Comparison of ENCODE assay signal across 8 cellular contexts in genomic region chr10:92690211-92691041, GRCh38. TPM values are rescaled to one million over a fixed set of nuclear protein-coding genes. Genes with fewer than 3 reads are reported as not detected.
DNase-seq lines count a peak whose midpoint lies in the region; ATAC-seq, FAIRE-seq and TF ChIP-seq lines count a peak whose summit lies in the region.

No MANE protein-coding gene starts in this region.

- DNase-seq in A549 (ENCODE audit: low read depth in 1 of 2, low spot score in 1 of 2) (peak; percentile 46 to 73), NOMO-1 treated with dmso at 0.1 percent for 144 hours (lab: John Stamatoyannopoulos, UW; ENCODE audit: unreplicated experiment) (peak; percentile 47), fibroblast of gingiva (ENCODE audit: low read depth) (peak; percentile 39), thoracic aorta (ENCODE audit: low spot score) (no peak), H4 (ENCODE audit: low spot score) (no peak)
- DNase-seq in activated T-cell treated with anti-CD3 and anti-CD28 coated beads, Interleukin-2, amount 50 U/mL, for 24 hours, result peak; percentile 76
- peak; percentile 88 for DNase-seq in natural killer cell treated with Interleukin-12 subunit alpha and Interleukin-12 subunit beta and Interleukin-15 and Interleukin-18, amount 100 ng/mL, for 72 hours (ENCODE audit: low spot score)

- ATAC-seq in A549 (peak; percentile 62 to 68), GM21576 (IDR thresholded peaks at IDR 0.05; ENCODE audit: unreplicated experiment) (peak; percentile 39), thoracic aorta (ENCODE audit: insufficient number of reproducible peaks, low FRiP score, low read depth) (no peak)
- ATAC-seq in natural killer cell treated with Interleukin-12 subunit alpha and Interleukin-12 subunit beta and Interleukin-15 and Interleukin-18, amount 100 ng/mL, for 72 hours, result peak; percentile 82 to 83

- H3K4me3 Mint-ChIP-seq in activated T-cell treated with anti-CD3 and anti-CD28 coated beads, Interleukin-2, amount 50 U/mL, for 24 hours, result peak overlapping the region; percentile 60
- peak overlapping the region; percentile 89 for H3K4me3 Mint-ChIP-seq in natural killer cell treated with Interleukin-12 subunit alpha and Interleukin-12 subunit beta and Interleukin-15 and Interleukin-18, amount 100 ng/mL, for 72 hours

- H3K36me3 Mint-ChIP-seq in activated T-cell treated with anti-CD3 and anti-CD28 coated beads, Interleukin-2, amount 50 U/mL, for 24 hours (ENCODE audit: low read depth), result no peaks in the 10 kb centered on the region
- no peaks in the 10 kb centered on the region for H3K36me3 Mint-ChIP-seq in natural killer cell treated with Interleukin-12 subunit alpha and Interleukin-12 subunit beta and Interleukin-15 and Interleukin-18, amount 100 ng/mL, for 72 hours

- no peaks in the 10 kb centered on the region for H3K36me3 ChIP-seq in thoracic aorta

- H3K27me3 ChIP-seq in thoracic aorta (replicated peaks; ENCODE audit: insufficient read depth), result no peaks in the 10 kb centered on the region

- TF ChIP-seq CTCF in A549 (IDR thresholded peaks at IDR 0.05) (no peak), thoracic aorta (IDR thresholded peaks at IDR 0.05) (no peak)

- H3K27ac Mint-ChIP-seq in activated T-cell treated with anti-CD3 and anti-CD28 coated beads, Interleukin-2, amount 50 U/mL, for 24 hours, result no peak overlapping the region
- H3K27ac Mint-ChIP-seq in natural killer cell treated with Interleukin-12 subunit alpha and Interleukin-12 subunit beta and Interleukin-15 and Interleukin-18, amount 100 ng/mL, for 72 hours, result peak overlapping the region; percentile 67 to 68

- peak overlapping the region; percentile 95 for H3K4me2 ChIP-seq in A549

- peaks cover 28% of the 10 kb centered on the region for H3K4me1 Mint-ChIP-seq in activated T-cell treated with anti-CD3 and anti-CD28 coated beads, Interleukin-2, amount 50 U/mL, for 24 hours (ENCODE audit: low read depth)
- peaks cover 26 to 27% of the 10 kb centered on the region in 2 donors for H3K4me1 Mint-ChIP-seq in natural killer cell treated with Interleukin-12 subunit alpha and Interleukin-12 subunit beta and Interleukin-15 and Interleukin-18, amount 100 ng/mL, for 72 hours (ENCODE audit: low read depth in 2 of 2)

- FAIRE-seq in A549 (lab: Jason Lieb, UNC), result no peak

- 13% methylated on average over 17 of the region's 77 CpGs for WGBS in A549 (ENCODE audit: missing lambda C conversion rate)

- H3K4me3 ChIP-seq in A549, result peak overlapping the region; percentile 97
- peak overlapping the region; percentile 90 for H3K4me3 ChIP-seq in thoracic aorta

- no peak for TF ChIP-seq EP300 in A549 (IDR thresholded peaks at IDR 0.05)

- no peak for TF ChIP-seq POLR2A in A549 (IDR thresholded peaks at IDR 0.05; ENCODE audit: low read length)

- H3K27ac ChIP-seq in A549, result peak overlapping the region; percentile 95 to 97
- H3K27ac ChIP-seq in thoracic aorta, result peak overlapping the region; percentile 41 to 68

- H3K9me3 ChIP-seq in A549 (peaks cover 2% of the 10 kb centered on the region; the same call in 1 of the 3 replicates), thoracic aorta (no peaks in the 10 kb centered on the region)

- H3K4me1 ChIP-seq in A549 (peaks cover 49% of the 10 kb centered on the region), thoracic aorta (ENCODE audit: control insufficient read depth in 1 of 2, low read depth in 2 of 2) (peaks cover 0 to 9% of the 10 kb centered on the region in 2 donors)

- no peak; a peak in 1 of 5 replicates for TF ChIP-seq RAD21 in A549 (conservative IDR thresholded peaks at IDR 0.05 in 1 of 2, IDR thresholded peaks at IDR 0.05 in 1 of 2)

- CTCF ChIA-PET in A549 (lab: Yijun Ruan, JAX), result interaction anchor here (0.6 to 2.5 kb wide), 6 partner anchors 8 to 735 kb away, joined by 3 to 6 read pairs (median 4); partner anchors contain the start of gene EXOC6

- H3K9me3 Mint-ChIP-seq in activated T-cell treated with anti-CD3 and anti-CD28 coated beads, Interleukin-2, amount 50 U/mL, for 24 hours, result no peaks in the 10 kb centered on the region
- H3K9me3 Mint-ChIP-seq in natural killer cell treated with Interleukin-12 subunit alpha and Interleukin-12 subunit beta and Interleukin-15 and Interleukin-18, amount 100 ng/mL, for 72 hours, result no peaks in the 10 kb centered on the region

- POLR2A ChIA-PET in A549 (lab: Yijun Ruan, JAX), result interaction anchor here (0.8 to 3.3 kb wide), 10 partner anchors 9 to 189 kb away, joined by 3 to 31 read pairs (median 6); partner anchors contain the start of genes EXOC6, IDE and KIF11

- peaks cover 77% of the 10 kb centered on the region for H3K27me3 Mint-ChIP-seq in activated T-cell treated with anti-CD3 and anti-CD28 coated beads, Interleukin-2, amount 50 U/mL, for 24 hours
- H3K27me3 Mint-ChIP-seq in natural killer cell treated with Interleukin-12 subunit alpha and Interleukin-12 subunit beta and Interleukin-15 and Interleukin-18, amount 100 ng/mL, for 72 hours, result peaks cover 8 to 21% of the 10 kb centered on the region in 2 donors

TF ChIP-seq in A549, 52 proteins besides CTCF, POLR2A, EP300 and RAD21:
- peak; percentile 56 for TF ChIP-seq PHF8 (IDR thresholded peaks at IDR 0.05; ENCODE audit: borderline replicate concordance, low read depth)
- TF ChIP-seq E2F6 (IDR thresholded peaks at IDR 0.05; ENCODE audit: borderline replicate concordance, low read depth), result peak; percentile 58; the same call in 1 of the 2 replicates
- TF ChIP-seq RNF2 (IDR thresholded peaks at IDR 0.05; ENCODE audit: borderline replicate concordance, low read depth), result 0 out of 2 replicates have a peak, but pooled peaks have one; percentile 60
- no peak for TF ChIP-seq MYC (IDR thresholded peaks at IDR 0.05; ENCODE audit: borderline replicate concordance, low read length)
- TF ChIP-seq FOSL2 (IDR thresholded peaks at IDR 0.05), result no peak
- peak; percentile 66 for TF ChIP-seq FOSL2 (CRISPR knock-in tag; IDR thresholded peaks at IDR 0.05)
- 0 out of 3 replicates have a peak, but pooled peaks have one; percentile 4 for TF ChIP-seq SMC3 (IDR thresholded peaks at IDR 0.05)
- no peak for TF ChIP-seq MAFK (IDR thresholded peaks at IDR 0.05; ENCODE audit: partially characterized antibody)

RNA-seq across cellular contexts. Expression of gene HHEX, which starts 0.7 kb away (rescaled TPM):
- polyA plus RNA-seq in A549 (2011; rRNA removed) (25.2 and 28.1 TPM in 2 replicates), A549 (2017; fragmentation: RNase III; extraction: RNeasy Plus Mini Kit Qiagen cat#74134 plus additional on column Dnase treatment) (16.0 to 18.4 TPM (median 18.1 TPM) in 3 replicates)
- 10.8 and 11.3 TPM in 2 replicates for polyA plus RNA-seq in A549 (2012; cell fraction: cytosol; rRNA removed)
- 17.5 and 24.0 TPM in 2 replicates for polyA plus RNA-seq in A549 (2012; cell fraction: nucleus; rRNA removed)
- 10.9 and 12.0 TPM in 2 replicates for polyA minus RNA-seq in A549 (2011; rRNA and poly(A)+ RNA removed)
- 1 to 10 TPM in 1 of 2 donors, under 1 TPM in 1; 0.33 to 1.8 TPM for total RNA-seq in natural killer cell treated with Interleukin-12 subunit alpha and Interleukin-12 subunit beta and Interleukin-15 and Interleukin-18, amount 100 ng/mL, for 72 hours
- total RNA-seq in thoracic aorta, result 10 to 100 TPM in 1 of 2 donors, 1 to 10 TPM in 1; 6.2 to 10.9 TPM
- total RNA-seq in H4 (2014; rRNA removed; shearing (Covaris generic)), result not detected in 2 replicates

Comparison
In these comparisons a context has a peak if more than half of its experiments do, and no peak if none do; other contexts are left out.
1. DNase-seq: peak in A549 (2 of 2), NOMO-1 treated with dmso at 0.1 percent for 144 hours (single experiment), activated T-cell treated with anti-CD3 and anti-CD28 coated beads, Interleukin-2, amount 50 U/mL, for 24 hours (single experiment), fibroblast of gingiva (single experiment) and natural killer cell treated with Interleukin-12 subunit alpha and Interleukin-12 subunit beta and Interleukin-15 and Interleukin-18, amount 100 ng/mL, for 72 hours (single experiment); none in thoracic aorta (single experiment) and H4 (single experiment).